ENCODE assay signal across 1 cellular context in genomic region chr19:35644987-35645679, GRCh38.
TF ChIP-seq lines count a peak whose summit lies in the region.

No MANE protein-coding gene starts in this region.

TF ChIP-seq in K562, 482 proteins besides CTCF, POLR2A, EP300 and RAD21 (continued from another document):
- TF ChIP-seq CREB1 (IDR thresholded peaks at IDR 0.05) (no peak; the same call in 1 of the 2 replicates), CREB1 (CRISPR knock-in tag; IDR thresholded peaks at IDR 0.05) (no peak), ZNF79 (CRISPR knock-in tag; IDR thresholded peaks at IDR 0.05; ENCODE audit: low read depth) (no peak), ZFP1 (CRISPR knock-in tag; IDR thresholded peaks at IDR 0.05) (no peak), ZFX (CRISPR knock-in tag; IDR thresholded peaks at IDR 0.05) (no peak), SMAD1 (IDR thresholded peaks at IDR 0.05; ENCODE audit: low read depth, low read length, partially characterized antibody) (no peak), MNT (conservative IDR thresholded peaks at IDR 0.05) (peak in 1 of 2 experiments; percentile 42; a peak in 1 of 4 replicates), HNRNPL (IDR thresholded peaks at IDR 0.05; ENCODE audit: low read depth, low read length) (no peak), MTF1 (CRISPR knock-in tag; IDR thresholded peaks at IDR 0.05; ENCODE audit: borderline replicate concordance) (no peak), CHCHD3 (CRISPR knock-in tag; IDR thresholded peaks at IDR 0.05) (no peak), ZBTB5 (IDR thresholded peaks at IDR 0.05) (no peak), CREB3L1 (IDR thresholded peaks at IDR 0.05; ENCODE audit: borderline replicate concordance, low read depth) (no peak), FOXA1 (IDR thresholded peaks at IDR 0.05; ENCODE audit: borderline replicate concordance) (no peak), ZBTB17 (CRISPR knock-in tag; IDR thresholded peaks at IDR 0.05) (no peak), ETS1 (conservative IDR thresholded peaks at IDR 0.05; ENCODE audit: control insufficient read depth, low read depth, low read length) (0 out of 2 replicates have a peak, but pooled peaks have one; percentile 8), IRF9 (tag; IDR thresholded peaks at IDR 0.05) (no peak), BRD9 (IDR thresholded peaks at IDR 0.05; ENCODE audit: low read depth, partially characterized antibody) (no peak), E2F4 (CRISPR knock-in tag; IDR thresholded peaks at IDR 0.05; ENCODE audit: low read depth) (no peak), XRCC5 (IDR thresholded peaks at IDR 0.05; ENCODE audit: low read depth, low read length) (no peak), RHOXF2B (CRISPR knock-in tag; conservative IDR thresholded peaks at IDR 0.05) (no peak), XRCC3 (IDR thresholded peaks at IDR 0.05) (no peak), E2F8 (IDR thresholded peaks at IDR 0.05; ENCODE audit: low read depth, partially characterized antibody) (no peak)
